In the genomic region with DNA sequence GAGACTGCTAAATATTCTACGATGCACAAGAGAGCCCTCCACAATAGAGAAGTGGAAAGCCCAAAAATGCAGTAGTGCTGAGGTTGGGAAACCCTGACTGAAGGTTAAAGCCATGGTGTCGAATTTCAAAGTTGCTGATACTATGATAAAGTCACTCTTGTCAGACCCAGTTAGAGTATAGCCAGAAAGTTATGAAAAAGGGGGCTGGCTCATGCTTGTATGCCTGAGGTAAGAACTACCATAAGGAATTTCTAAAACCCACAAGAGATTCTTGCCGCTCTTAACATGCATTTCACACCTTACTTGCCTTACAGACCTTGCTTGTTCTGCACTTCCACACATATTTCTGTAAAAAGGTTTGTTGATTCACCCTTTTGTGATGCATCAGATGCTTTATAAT, we compare ENCODE assay signal across 15 cellular contexts.
DNase-seq lines count a peak whose midpoint lies in the region; ATAC-seq lines count a peak whose summit lies in the region.
"Had no signal": no experiment of that assay in that cellular context is flagged by ENCODE, and none has a peak within 500 bp of the region (broad histone marks: within the 10 kb centered on the region; RNA-seq: fewer than 3 reads in every experiment).

No MANE protein-coding gene starts in this region.

- peak; percentile 42 for DNase-seq in DMS153 treated with DMSO at 0.1 percent for 48 hours (lab: John Stamatoyannopoulos, UW; ENCODE audit: unreplicated experiment)
- peak; percentile 22 for DNase-seq in HT1080 (ENCODE audit: low read depth)
- DNase-seq in SKM-1 treated with dmso at 0.1 percent for 144 hours (lab: John Stamatoyannopoulos, UW; ENCODE audit: unreplicated experiment), result peak; percentile 25
- peak; percentile 7 for DNase-seq in iPS-NIHi11 (ENCODE audit: low spot score)
- DNase-seq in dedifferentiated amniotic fluid mesenchymal stem cell (ENCODE audit: extremely low spot score), result no peak
- DNase-seq in activated T-cell treated with anti-CD3 and anti-CD28 coated beads, Interleukin-2, amount 50 U/mL, for 1 hour, result no peak
- no peak for DNase-seq in DMS79 (lab: John Stamatoyannopoulos, UW)
- DNase-seq: activated T-cell treated with anti-CD3 and anti-CD28 coated beads, Interleukin-2, amount 50 U/mL, for 72 hours; body of pancreas; CD4-positive, CD25-positive, alpha-beta regulatory T cell; NCI-H2029; stimulated activated CD4-positive, alpha-beta T cell treated with anti-CD3 and anti-CD28 coated beads, Interleukin-4, amount 100 ng/mL, for 4 hours; stimulated activated naive CD8-positive, alpha-beta T cell treated with anti-CD3 and anti-CD28 coated beads, Interleukin-15, amount 100 ng/mL, for 72 hours had no signal

- no peak for ATAC-seq in HG03039 (IDR thresholded peaks at IDR 0.05; ENCODE audit: unreplicated experiment)
- ATAC-seq: activated T-cell treated with anti-CD3 and anti-CD28 coated beads, Interleukin-2, amount 50 U/mL, for 72 hours; body of pancreas; Right ventricle myocardium inferior; stimulated activated naive CD8-positive, alpha-beta T cell treated with anti-CD3 and anti-CD28 coated beads, Interleukin-15, amount 100 ng/mL, for 72 hours had no signal

Comparison
In these comparisons a context has a peak if more than half of its experiments do, and no peak if none do; other contexts are left out.
1. DNase-seq: peak in DMS153 treated with DMSO at 0.1 percent for 48 hours (single experiment), HT1080 (single experiment), SKM-1 treated with dmso at 0.1 percent for 144 hours (single experiment) and iPS-NIHi11 (single experiment); none in dedifferentiated amniotic fluid mesenchymal stem cell (single experiment), activated T-cell treated with anti-CD3 and anti-CD28 coated beads, Interleukin-2, amount 50 U/mL, for 1 hour (single experiment) and DMS79 (single experiment).